ENCODE assay signal across 9 cellular contexts in the genomic region with DNA sequence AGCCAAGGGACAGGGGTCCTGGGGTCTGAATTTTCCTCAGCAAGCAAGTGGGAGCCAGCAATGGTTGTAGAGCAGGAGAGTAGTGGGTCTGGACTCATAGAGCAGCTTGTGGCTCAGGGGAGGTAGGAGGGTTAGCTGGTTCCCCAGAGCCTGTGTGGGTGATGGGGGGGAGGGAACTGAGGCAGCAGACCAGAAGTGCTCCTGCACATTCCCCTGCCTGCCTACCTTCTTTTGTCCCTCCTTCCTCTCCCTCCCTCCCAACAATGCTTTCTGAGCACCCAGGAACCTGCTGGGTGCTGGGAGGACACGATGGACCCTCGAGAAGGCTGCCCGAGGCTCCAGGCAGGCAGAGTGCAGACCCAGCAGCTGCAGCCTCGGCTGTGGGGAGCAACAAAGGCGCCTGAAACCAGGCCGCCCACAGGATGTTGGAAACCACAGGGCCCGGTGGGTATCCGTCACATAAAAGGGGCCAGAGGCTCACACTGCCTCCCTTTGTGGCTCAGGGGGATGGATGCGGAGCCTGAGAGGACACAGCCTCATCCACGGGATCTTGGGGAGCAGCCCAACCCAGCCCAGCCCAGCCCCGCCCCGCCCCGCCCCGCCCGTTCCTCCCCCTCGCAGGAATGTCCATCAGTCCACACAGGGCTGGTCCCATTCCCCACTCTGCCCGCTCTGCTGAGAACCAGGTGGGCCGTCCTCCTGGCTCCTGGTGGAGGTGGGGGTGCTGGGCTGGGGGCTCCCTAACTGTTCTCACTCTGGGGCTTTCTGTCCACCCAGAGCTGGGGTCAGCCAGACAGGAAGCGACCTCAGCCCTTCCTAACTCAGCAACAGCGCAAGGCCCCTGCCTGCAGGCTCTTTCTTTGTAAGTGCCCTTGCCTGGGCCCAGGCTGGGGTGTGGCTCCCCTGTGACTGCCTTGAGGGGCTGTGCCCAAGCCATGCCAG. TPM values are rescaled to one million over a fixed set of nuclear protein-coding genes. Genes with fewer than 3 reads are reported as not detected.
DNase-seq lines count a peak whose midpoint lies in the region; ATAC-seq and TF ChIP-seq lines count a peak whose summit lies in the region.
"Had no signal": no experiment of that assay in that cellular context is flagged by ENCODE, and none has a peak within 500 bp of the region (broad histone marks: within the 10 kb centered on the region; RNA-seq: fewer than 3 reads in every experiment).

No MANE protein-coding gene starts in this region.

- H3K9me3 ChIP-seq in thyroid gland (no peaks in the 10 kb centered on the region), adrenal gland (replicated peaks in 1 of 3) (no peaks in the 10 kb centered on the region)
- H3K9me3 ChIP-seq: left lung had no signal

- H3K27ac ChIP-seq in thyroid gland (no peak overlapping the region), adrenal gland (no peak overlapping the region)

- H3K4me3 ChIP-seq in astrocyte of the spinal cord (ENCODE audit: low read depth, low read length) (no peak overlapping the region), thyroid gland (replicated peaks in 1 of 3) (no peak overlapping the region), adrenal gland (no peak overlapping the region)
- H3K4me3 ChIP-seq: left lung had no signal

- DNase-seq in astrocyte of the spinal cord (ENCODE audit: low read depth, low spot score) (peak; percentile 7), thyroid gland (no peak), adrenal gland (no peak)
- peak; percentile 40 to 55 for DNase-seq in stimulated activated CD4-positive, alpha-beta T cell treated with anti-CD3 and anti-CD28 coated beads, Interleukin-4, amount 100 ng/mL, for 48 hours (ENCODE audit: low read depth in 2 of 2)

- peak; percentile 32; the same call in 1 of the 2 replicates for TF ChIP-seq POLR2A in Raji (IDR thresholded peaks at IDR 0.05; ENCODE audit: insufficient read depth, low read depth, low read length)
- no peak for TF ChIP-seq POLR2A in thyroid gland (IDR thresholded peaks at IDR 0.05)
- TF ChIP-seq POLR2A in adrenal gland (IDR thresholded peaks at IDR 0.05): no peak

- H3K36me3 ChIP-seq in thyroid gland (no peaks in the 10 kb centered on the region), adrenal gland (replicated peaks in 1 of 2) (no peaks in the 10 kb centered on the region)

- H3K4me1 ChIP-seq in thyroid gland (no peaks in the 10 kb centered on the region), adrenal gland (replicated peaks in 1 of 2) (no peaks in the 10 kb centered on the region)

- in situ Hi-C loops in astrocyte of the spinal cord (cut with HindIII; ENCODE audit: low sequenced_read_pairs): no loop called here

- intact Hi-C loops in thyroid gland (cut with DNase I): no loop called here
- intact Hi-C loops in adrenal gland (cut with DNase I): no loop called here

- ATAC-seq in GM18502 (IDR thresholded peaks at IDR 0.05; ENCODE audit: poor library complexity, unreplicated experiment) (peak; percentile 59), HG02678 (IDR thresholded peaks at IDR 0.05; ENCODE audit: unreplicated experiment) (peak; percentile 70), HG03469 (IDR thresholded peaks at IDR 0.05; ENCODE audit: unreplicated experiment) (no peak)
- ATAC-seq: left lung had no signal

- TF ChIP-seq CTCF in astrocyte of the spinal cord (IDR thresholded peaks at IDR 0.05; ENCODE audit: low read depth, low read length) (no peak), thyroid gland (IDR thresholded peaks at IDR 0.05) (no peak), adrenal gland (IDR thresholded peaks at IDR 0.05) (no peak)

- 50 to 57% methylated on average over 6 to 19 of the region's 20 CpGs for WGBS in thyroid gland, 2 donors
- 54 to 61% (median 56%) methylated on average over 8 to 20 of the region's 20 CpGs for WGBS in adrenal gland, 4 donors

- H3K27me3 ChIP-seq in thyroid gland (no peaks in the 10 kb centered on the region), adrenal gland (peaks cover 3% of the 10 kb centered on the region)

RNA-seq across cellular contexts. Expression of gene NLRC3, which starts 1.7 kb away (rescaled TPM):
- total RNA-seq in thyroid gland (1 to 10 TPM; 1.3 to 4.7 (median 1.4) TPM), adrenal gland (1 to 10 TPM in 6 of 8 donors, under 1 TPM in 2; 0.39 to 2.5 (median 1.5) TPM)
- polyA plus RNA-seq in adrenal gland: 1 to 10 TPM in 1 of 3 donors, under 1 TPM in 2; 0.29 to 1.4 (median 0.47) TPM

RNA-seq across cellular contexts. Expression of gene SLX4, which starts 32.5 kb away (rescaled TPM):
- total RNA-seq in thyroid gland (1 to 10 TPM; 2.7 to 4.9 (median 4.5) TPM), adrenal gland (1 to 10 TPM; 1.7 to 8.0 (median 4.4) TPM)
- 1 to 10 TPM; 2.4 to 8.2 (median 2.9) TPM for polyA plus RNA-seq in adrenal gland

Comparison
In these comparisons a context has a peak if more than half of its experiments do, and no peak if none do; other contexts are left out.
1. DNase-seq: peak in astrocyte of the spinal cord (single experiment) and stimulated activated CD4-positive, alpha-beta T cell treated with anti-CD3 and anti-CD28 coated beads, Interleukin-4, amount 100 ng/mL, for 48 hours (2 of 2); none in thyroid gland (0 of 2) and adrenal gland (0 of 7).